In the genomic region with DNA sequence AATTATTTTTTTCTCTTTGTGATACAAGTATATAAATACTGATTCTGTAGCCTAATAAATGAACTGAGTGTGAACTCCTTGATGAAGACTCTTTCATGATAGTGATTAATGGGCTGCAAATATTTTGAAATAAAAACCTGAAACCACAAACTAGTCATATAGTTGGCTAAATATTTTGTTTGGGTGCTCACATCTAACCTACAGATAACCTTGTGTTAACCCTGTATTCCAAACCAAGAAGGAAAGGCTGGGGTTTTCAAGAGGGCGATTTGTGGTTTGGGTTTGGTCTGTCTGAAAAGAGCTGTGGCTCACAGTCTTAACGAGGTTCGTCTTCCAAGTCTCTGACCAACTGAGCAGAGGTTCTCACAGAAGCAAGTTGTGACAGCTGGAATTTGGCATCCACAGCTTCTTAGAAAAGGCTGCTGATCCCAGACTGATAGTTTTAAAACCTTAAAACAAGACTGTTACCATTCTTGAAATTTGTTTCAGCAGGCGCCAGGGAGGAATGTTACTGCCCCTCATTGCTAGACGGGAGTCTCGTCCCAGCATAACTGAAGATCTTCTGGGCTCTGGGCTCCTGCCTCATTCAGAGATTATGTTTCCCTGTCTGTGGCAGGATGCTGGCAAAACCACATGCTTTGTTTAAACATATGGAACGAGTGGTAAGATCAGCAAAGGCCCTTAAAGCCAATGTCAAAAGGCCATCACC, we compare ENCODE assay signal across 11 cellular contexts.
DNase-seq lines count a peak whose midpoint lies in the region; ATAC-seq and TF ChIP-seq lines count a peak whose summit lies in the region.
"Had no signal": no experiment of that assay in that cellular context is flagged by ENCODE, and none has a peak within 500 bp of the region (broad histone marks: within the 10 kb centered on the region; RNA-seq: fewer than 3 reads in every experiment).

No MANE protein-coding gene starts in this region.

- no peaks in the 10 kb centered on the region for H3K4me1 ChIP-seq in GM23338 (ENCODE audit: insufficient read depth)
- no peaks in the 10 kb centered on the region for H3K4me1 ChIP-seq in testis

- H3K4me3 ChIP-seq in GM23338 (no peak overlapping the region), testis (no peak overlapping the region)
- H3K4me3 ChIP-seq: coronary artery had no signal

- H3K27me3 ChIP-seq in GM23338 (ENCODE audit: insufficient read depth) (no peaks in the 10 kb centered on the region), testis (no peaks in the 10 kb centered on the region)

- intact Hi-C loops in testis (cut with DNase I; ENCODE audit: low total_unique reads) = no loop called here

- no peaks in the 10 kb centered on the region for H3F3A ChIP-seq in GM23338 (replicated peaks; ENCODE audit: low read depth)

- H3K4me1 Mint-ChIP-seq in GM23338 = peaks cover 5% of the 10 kb centered on the region; the same call in 2 of the 3 replicates
- H3K4me1 Mint-ChIP-seq in effector memory CD8-positive, alpha-beta T cell (ENCODE audit: low read depth in 2 of 2) = no peaks in the 10 kb centered on the region
- H3K4me1 Mint-ChIP-seq: activated CD4-positive, alpha-beta T cell treated with anti-CD3 and anti-CD28 coated beads, Interleukin-2, amount 10 ng/mL, durations not matched to agents 7 days and 5 days had no signal

- no peaks in the 10 kb centered on the region for H4K20me1 ChIP-seq in GM23338 (replicated peaks; ENCODE audit: insufficient read depth)

- H3K36me3 ChIP-seq in GM23338 (ENCODE audit: insufficient read depth) (no peaks in the 10 kb centered on the region), testis (ENCODE audit: low read depth, missing control alignments) (no peaks in the 10 kb centered on the region)

- H3K79me2 ChIP-seq in GM23338 (replicated peaks; ENCODE audit: insufficient read depth) = no peaks in the 10 kb centered on the region

- TF ChIP-seq POLR2A in testis (IDR thresholded peaks at IDR 0.05) = no peak

- H3K27ac ChIP-seq in GM23338 (ENCODE audit: low read depth) (no peak overlapping the region), testis (no peak overlapping the region)

- no peak overlapping the region for H3K27ac Mint-ChIP-seq in GM23338
- no peak overlapping the region for H3K27ac Mint-ChIP-seq in effector memory CD8-positive, alpha-beta T cell
- H3K27ac Mint-ChIP-seq: activated CD4-positive, alpha-beta T cell treated with anti-CD3 and anti-CD28 coated beads, Interleukin-2, amount 10 ng/mL, durations not matched to agents 7 days and 5 days had no signal

- H3K27me3 Mint-ChIP-seq in GM23338 (ENCODE audit: insufficient read depth, low read depth, poor library complexity) = no peaks in the 10 kb centered on the region
- H3K27me3 Mint-ChIP-seq in effector memory CD8-positive, alpha-beta T cell = no peaks in the 10 kb centered on the region
- H3K27me3 Mint-ChIP-seq: activated CD4-positive, alpha-beta T cell treated with anti-CD3 and anti-CD28 coated beads, Interleukin-2, amount 10 ng/mL, durations not matched to agents 7 days and 5 days had no signal

- WGBS in testis, 2 donors = 68 to 73% methylated on average over 7 of the region's 7 CpGs

- H3K4me2 ChIP-seq in GM23338 = no peak overlapping the region

- H3K4me3 Mint-ChIP-seq in GM23338 = no peak overlapping the region
- H3K4me3 Mint-ChIP-seq in effector memory CD8-positive, alpha-beta T cell = no peak overlapping the region
- H3K4me3 Mint-ChIP-seq: activated CD4-positive, alpha-beta T cell treated with anti-CD3 and anti-CD28 coated beads, Interleukin-2, amount 10 ng/mL, durations not matched to agents 7 days and 5 days had no signal

- no peaks in the 10 kb centered on the region; the same call in 2 of the 3 replicates for H3K9me3 Mint-ChIP-seq in GM23338
- peaks cover 0 to 2% of the 10 kb centered on the region in 2 donors for H3K9me3 Mint-ChIP-seq in effector memory CD8-positive, alpha-beta T cell
- H3K9me3 Mint-ChIP-seq: activated CD4-positive, alpha-beta T cell treated with anti-CD3 and anti-CD28 coated beads, Interleukin-2, amount 10 ng/mL, durations not matched to agents 7 days and 5 days had no signal

- H2AFZ ChIP-seq in GM23338 = peak overlapping the region; percentile 54; the same call in 1 of the 2 replicates

- H3K9me2 ChIP-seq in GM23338 (ENCODE audit: insufficient read depth) = no peaks in the 10 kb centered on the region

- no peaks in the 10 kb centered on the region for H3K9me3 ChIP-seq in testis

- DNase-seq in GM23338 (ENCODE audit: low spot score) (peak; percentile 1), NOMO-1 (lab: John Stamatoyannopoulos, UW; ENCODE audit: unreplicated experiment in 2 of 2) (peak; percentile 51 to 58), dermis blood vessel endothelial cell (peak; percentile 37), omental fat pad (ENCODE audit: low spot score) (no peak), testis (no peak), activated T-cell treated with anti-CD3 and anti-CD28 coated beads for 4 hours (no peak)
- DNase-seq in effector memory CD8-positive, alpha-beta T cell = no peak
- DNase-seq in activated naive CD4-positive, alpha-beta T cell treated with anti-CD3 and anti-CD28 coated beads, Interleukin-2, amount 50 U/mL, for 16 hours = no peak
- DNase-seq: activated CD4-positive, alpha-beta T cell treated with anti-CD3 and anti-CD28 coated beads, Interleukin-2, amount 10 ng/mL, durations not matched to agents 7 days and 5 days; NCI-H345 had no signal

- no peak for ATAC-seq in GM23338
- peak; percentile 41 for ATAC-seq in omental fat pad (ENCODE audit: low FRiP score)
- ATAC-seq in effector memory CD8-positive, alpha-beta T cell (replicated peaks) = no peak

- H3K36me3 Mint-ChIP-seq in GM23338 (ENCODE audit: low read depth) = no peaks in the 10 kb centered on the region
- H3K36me3 Mint-ChIP-seq in effector memory CD8-positive, alpha-beta T cell (ENCODE audit: insufficient read depth) = no peaks in the 10 kb centered on the region

- TF ChIP-seq CTCF in GM23338 (conservative IDR thresholded peaks at IDR 0.05; ENCODE audit: low read depth in 2 of 2) = no peak
- no peak for TF ChIP-seq CTCF in omental fat pad (IDR thresholded peaks at IDR 0.05)
- no peak for TF ChIP-seq CTCF in testis (IDR thresholded peaks at IDR 0.05)

TF ChIP-seq in GM23338, 12 proteins besides CTCF, POLR2A, EP300 and RAD21 (continues in another document):
- no peak for TF ChIP-seq JUNB (IDR thresholded peaks at IDR 0.05; ENCODE audit: unreplicated experiment)
- no peak for TF ChIP-seq ZNF331 (CRISPR knock-in tag; IDR thresholded peaks at IDR 0.05; ENCODE audit: low read depth)
- TF ChIP-seq EZH2phosphoT487 (IDR thresholded peaks at IDR 0.05; ENCODE audit: unreplicated experiment) = no peak
- no peak for TF ChIP-seq EZH2 (IDR thresholded peaks at IDR 0.05; ENCODE audit: low read depth, unreplicated experiment)
- no peak for TF ChIP-seq ZNF114 (CRISPR knock-in tag; IDR thresholded peaks at IDR 0.05)
- TF ChIP-seq, protein P1, sequence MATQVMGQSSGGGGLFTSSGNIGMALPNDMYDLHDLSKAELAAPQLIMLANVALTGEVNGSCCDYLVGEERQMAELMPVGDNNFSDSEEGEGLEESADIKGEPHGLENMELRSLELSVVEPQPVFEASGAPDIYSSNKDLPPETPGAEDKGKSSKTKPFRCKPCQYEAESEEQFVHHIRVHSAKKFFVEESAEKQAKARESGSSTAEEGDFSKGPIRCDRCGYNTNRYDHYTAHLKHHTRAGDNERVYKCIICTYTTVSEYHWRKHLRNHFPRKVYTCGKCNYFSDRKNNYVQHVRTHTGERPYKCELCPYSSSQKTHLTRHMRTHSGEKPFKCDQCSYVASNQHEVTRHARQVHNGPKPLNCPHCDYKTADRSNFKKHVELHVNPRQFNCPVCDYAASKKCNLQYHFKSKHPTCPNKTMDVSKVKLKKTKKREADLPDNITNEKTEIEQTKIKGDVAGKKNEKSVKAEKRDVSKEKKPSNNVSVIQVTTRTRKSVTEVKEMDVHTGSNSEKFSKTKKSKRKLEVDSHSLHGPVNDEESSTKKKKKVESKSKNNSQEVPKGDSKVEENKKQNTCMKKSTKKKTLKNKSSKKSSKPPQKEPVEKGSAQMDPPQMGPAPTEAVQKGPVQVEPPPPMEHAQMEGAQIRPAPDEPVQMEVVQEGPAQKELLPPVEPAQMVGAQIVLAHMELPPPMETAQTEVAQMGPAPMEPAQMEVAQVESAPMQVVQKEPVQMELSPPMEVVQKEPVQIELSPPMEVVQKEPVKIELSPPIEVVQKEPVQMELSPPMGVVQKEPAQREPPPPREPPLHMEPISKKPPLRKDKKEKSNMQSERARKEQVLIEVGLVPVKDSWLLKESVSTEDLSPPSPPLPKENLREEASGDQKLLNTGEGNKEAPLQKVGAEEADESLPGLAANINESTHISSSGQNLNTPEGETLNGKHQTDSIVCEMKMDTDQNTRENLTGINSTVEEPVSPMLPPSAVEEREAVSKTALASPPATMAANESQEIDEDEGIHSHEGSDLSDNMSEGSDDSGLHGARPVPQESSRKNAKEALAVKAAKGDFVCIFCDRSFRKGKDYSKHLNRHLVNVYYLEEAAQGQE (IDR thresholded peaks at IDR 0.05; ENCODE audit: unreplicated experiment) = no peak
- no peak for TF ChIP-seq STAT1 (IDR thresholded peaks at IDR 0.05; ENCODE audit: unreplicated experiment)

Comparison
In these comparisons a context has a peak if more than half of its experiments do, and no peak if none do; other contexts are left out.
1. DNase-seq: peak in GM23338 (single experiment), NOMO-1 (2 of 2) and dermis blood vessel endothelial cell (single experiment); none in omental fat pad (single experiment), effector memory CD8-positive, alpha-beta T cell (0 of 3), testis (single experiment), activated naive CD4-positive, alpha-beta T cell treated with anti-CD3 and anti-CD28 coated beads, Interleukin-2, amount 50 U/mL, for 16 hours (single experiment) and activated T-cell treated with anti-CD3 and anti-CD28 coated beads for 4 hours (single experiment).